ENCODE assay signal across 26 cellular contexts in the genomic region with DNA sequence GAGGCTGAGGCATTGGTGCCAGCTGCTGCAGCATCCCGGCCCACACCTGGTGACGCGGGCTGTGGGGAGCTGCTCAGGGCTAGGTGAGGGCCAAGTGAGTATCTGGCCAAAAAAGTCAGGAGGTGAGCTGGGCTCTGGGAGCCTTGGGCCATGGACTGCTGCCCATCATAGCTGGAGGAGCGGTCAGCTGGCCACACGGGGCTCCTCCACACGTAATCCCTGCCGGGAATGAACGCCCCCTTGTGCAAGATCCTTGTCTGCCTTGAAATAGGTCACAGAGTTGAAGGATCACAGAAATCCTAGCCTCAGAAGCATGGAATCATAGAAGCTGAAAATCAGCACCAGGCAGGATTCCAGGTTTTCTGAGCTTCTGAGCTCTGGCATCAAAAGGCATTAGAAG. TPM values are rescaled to one million over a fixed set of nuclear protein-coding genes. Genes with fewer than 3 reads are reported as not detected.
DNase-seq lines count a peak whose midpoint lies in the region; ATAC-seq and TF ChIP-seq lines count a peak whose summit lies in the region.
"Had no signal": no experiment of that assay in that cellular context is flagged by ENCODE, and none has a peak within 500 bp of the region (broad histone marks: within the 10 kb centered on the region; RNA-seq: fewer than 3 reads in every experiment).

No MANE protein-coding gene starts in this region.

- H3K9me3 ChIP-seq in left ventricle myocardium inferior (replicated peaks) (no peaks in the 10 kb centered on the region), psoas muscle (no peaks in the 10 kb centered on the region)
- H3K9me3 ChIP-seq: heart left ventricle had no signal

- peak; percentile 62 for DNase-seq in left cardiac atrium
- DNase-seq in left ventricle myocardium inferior: no peak
- DNase-seq in fibroblast of the aortic adventitia (ENCODE audit: low read depth): peak; percentile 42
- peak in 1 of 2 donors; percentile 28 for DNase-seq in psoas muscle
- no peak for DNase-seq in AML-193 (lab: John Stamatoyannopoulos, UW)
- DNase-seq in NK-92 (lab: John Stamatoyannopoulos, UW; ENCODE audit: unreplicated experiment): no peak
- no peak for DNase-seq in 8988T
- no peak for DNase-seq in NCI-H1436 treated with DMSO at 0.1 percent for 48 hours (lab: John Stamatoyannopoulos, UW)
- DNase-seq: activated CD4-positive, alpha-beta T cell treated with anti-CD3 and anti-CD28 coated beads for 48 hours; activated CD8-positive, alpha-beta memory T cell treated with anti-CD3 and anti-CD28 coated beads for 24 hours; activated gamma-delta T cell; activated T-cell treated with anti-CD3 and anti-CD28 coated beads, Interleukin-2, amount 50 U/mL, for 1 hour; CD4-positive, alpha-beta T cell; heart left ventricle; MM.1S; NCI-H1417 treated with DMSO at 0.1 percent for 48 hours; stimulated activated CD4-positive, alpha-beta T cell treated with anti-CD3 and anti-CD28 coated beads, Interleukin-2, amount 100 ng/mL, for 24 hours had no signal

- no peak for TF ChIP-seq CTCF in left ventricle myocardium inferior (IDR thresholded peaks at IDR 0.05; ENCODE audit: borderline replicate concordance)
- no peak for TF ChIP-seq CTCF in fibroblast of the aortic adventitia (IDR thresholded peaks at IDR 0.05; ENCODE audit: insufficient read depth, low read length)
- TF ChIP-seq CTCF in psoas muscle (IDR thresholded peaks at IDR 0.05): no peak

- H3K4me3 ChIP-seq in left ventricle myocardium inferior: no peak overlapping the region
- H3K4me3 ChIP-seq in fibroblast of the aortic adventitia (ENCODE audit: low read depth, low read length): no peak overlapping the region
- H3K4me3 ChIP-seq in psoas muscle: no peak overlapping the region
- H3K4me3 ChIP-seq: heart left ventricle, smooth muscle cell had no signal

- H3K36me3 ChIP-seq in left ventricle myocardium inferior (no peaks in the 10 kb centered on the region), psoas muscle (ENCODE audit: insufficient read depth in 1 of 2, low read depth in 1 of 2) (no peaks in the 10 kb centered on the region)
- H3K36me3 ChIP-seq: heart left ventricle had no signal

- WGBS in psoas muscle, 3 donors: 41 to 83% (median 46%) methylated on average over 8 of the region's 8 CpGs

- peak; percentile 70 to 85 for ATAC-seq in left cardiac atrium
- peak in 3 of 4 donors; percentile 38 to 65 (median 48) for ATAC-seq in psoas muscle
- ATAC-seq: heart left ventricle, Right ventricle myocardium inferior, SK-N-SH treated with all-trans-retinoic acid at 6 μM for 48 hours had no signal

- H3K4me1 ChIP-seq in left ventricle myocardium inferior (peaks cover 36% of the 10 kb centered on the region), psoas muscle (peaks cover 27% of the 10 kb centered on the region)

- H3K27ac ChIP-seq in left ventricle myocardium inferior (replicated peaks) (no peak overlapping the region), psoas muscle (no peak overlapping the region)
- H3K27ac ChIP-seq: 22Rv1, heart left ventricle, KMS-11 had no signal

- intact Hi-C loops in left cardiac atrium (cut with DNase I) (no loop called here), left ventricle myocardium inferior (cut with micrococcal nuclease) (no loop called here), psoas muscle (cut with DNase I) (no loop called here)

- H3K27me3 ChIP-seq in left ventricle myocardium inferior (ENCODE audit: low read depth): no peaks in the 10 kb centered on the region
- no peaks in the 10 kb centered on the region for H3K27me3 ChIP-seq in psoas muscle (ENCODE audit: insufficient read depth in 3 of 3, low read length in 2 of 3)

RNA-seq across cellular contexts. Expression of a gene that starts 16.8 kb away (rescaled TPM):
- total RNA-seq in left cardiac atrium (1 to 10 TPM; 7.0 to 9.2 TPM), left ventricle myocardium inferior (6.4 TPM), fibroblast of the aortic adventitia (ENCODE audit: low replicate concordance) (2.1 and 9.6 TPM in 2 replicates), psoas muscle (1 to 10 TPM; 3.9 to 8.5 (median 4.7) TPM)
- 1 to 10 TPM; 1.1 to 2.1 (median 1.8) TPM for polyA plus RNA-seq in psoas muscle

RNA-seq across cellular contexts. Expression of a gene that starts 39.4 kb away (rescaled TPM):
- total RNA-seq in left cardiac atrium: under 1 TPM in 1 of 2 donors, not detected in 1; 0.09 TPM
- not detected for total RNA-seq in left ventricle myocardium inferior
- total RNA-seq in fibroblast of the aortic adventitia (ENCODE audit: low replicate concordance): not detected in 2 replicates
- under 1 TPM in 1 of 4 donors, not detected in 3; 0.13 TPM for total RNA-seq in psoas muscle
- under 1 TPM in 2 of 3 donors, not detected in 1; 0.03 to 0.04 TPM for polyA plus RNA-seq in psoas muscle
- total RNA-seq: CD4-positive, alpha-beta T cell; Daoy; NCI-H460; Right ventricle myocardium inferior; smooth muscle cell; T-helper 2 cell treated with Interferon-gamma antibody and Interleukin-4, amounts not matched to agents 100 ng/mL and 5 ng/mL, for 36 hours had no signal
- polyA plus RNA-seq: neural cell, smooth muscle cell had no signal

Comparison
In these comparisons a context has a peak if more than half of its experiments do, and no peak if none do; other contexts are left out.
1. DNase-seq: peak in left cardiac atrium (single experiment) and fibroblast of the aortic adventitia (single experiment); none in left ventricle myocardium inferior (single experiment), AML-193 (0 of 2), NK-92 (single experiment), 8988T (single experiment) and NCI-H1436 treated with DMSO at 0.1 percent for 48 hours (single experiment).